33 cellular contexts compared by ENCODE assay signal in genomic region chr1:182803846-182804245, GRCh38.
"Had no signal": no experiment of that assay in that cellular context is flagged by ENCODE, and none has a peak within 500 bp of the region (broad histone marks: within the 10 kb centered on the region; RNA-seq: fewer than 3 reads in every experiment).

No MANE protein-coding gene starts in this region.

- ATAC-seq: activated CD4-positive, CD25-positive, alpha-beta regulatory T cell treated with anti-CD3 and anti-CD28 coated beads, Interleukin-2, amount 50 U/mL, for 24 hours; body of pancreas; left lung; lower lobe of right lung; natural killer cell; psoas muscle; stimulated activated naive B cell treated with anti-CD40 and anti-IgM and Interleukin-4, amounts not matched to agents 10 μg/mL and 1 μg/mL and 100 μg/mL, for 72 hours had no signal

- H3K9me3 ChIP-seq: adrenal gland, body of pancreas, esophagus muscularis mucosa, left lung, lower lobe of right lung, psoas muscle, sigmoid colon, stomach, tibial nerve had no signal

- H3K4me1 ChIP-seq: adrenal gland, body of pancreas, esophagus muscularis mucosa, left lung, lower lobe of right lung, parathyroid adenoma, psoas muscle, sigmoid colon, stomach, tibial nerve had no signal

- H3K27me3 ChIP-seq: adrenal gland, body of pancreas, esophagus muscularis mucosa, left lung, neural progenitor cell, sigmoid colon, stomach, tibial nerve had no signal

- H3K4me2 ChIP-seq: neural progenitor cell, smooth muscle cell had no signal

- H3K79me2 ChIP-seq: parathyroid adenoma had no signal

- DNase-seq: activated CD4-positive, alpha-beta T cell treated with anti-CD3 and anti-CD28 coated beads for 48 hours; activated CD4-positive, alpha-beta T cell treated with anti-CD3 and anti-CD28 coated beads, Interleukin-2, amount 50 U/mL, for 48 hours; activated CD8-positive, alpha-beta memory T cell treated with anti-CD3 and anti-CD28 coated beads, Interleukin-2, amount 50 U/mL, for 4 hours; activated effector memory CD4-positive, alpha-beta T cell treated with anti-CD3 and anti-CD28 coated beads, Interleukin-2, amount 50 U/mL, for 16 hours; activated naive CD4-positive, alpha-beta T cell treated with anti-CD3 and anti-CD28 coated beads for 36 hours; activated naive CD8-positive, alpha-beta T cell treated with anti-CD3 and anti-CD28 coated beads for 36 hours; activated T-cell treated with anti-CD3 and anti-CD28 coated beads, Interleukin-2, amount 50 U/mL, for 1 hour; adrenal gland; aorta; body of pancreas; central memory CD4-positive, alpha-beta T cell; effector CD8-positive, alpha-beta T cell; foreskin melanocyte; left lung; lower lobe of right lung; mesendoderm; natural killer cell; occipital lobe; psoas muscle; sigmoid colon; stimulated activated CD4-positive, alpha-beta T cell treated with anti-CD3 and anti-CD28 coated beads, Interleukin-1b, Interleukin-23, amount 100 ng/mL, for 48 hours; stimulated activated CD4-positive, alpha-beta T cell treated with anti-CD3 and anti-CD28 coated beads, Interleukin-4, amount 100 ng/mL, for 4 hours; stimulated activated CD8-positive, alpha-beta memory T cell treated with anti-CD3 and anti-CD28 coated beads, Interleukin-4, amount 100 ng/mL, for 48 hours; stimulated activated naive B cell treated with anti-CD40 and anti-IgM and Interleukin-4, amounts not matched to agents 10 μg/mL and 1 μg/mL and 100 μg/mL, for 72 hours; stomach; T1000; WERI-Rb-1 had no signal

- H3K27ac ChIP-seq: adrenal gland, body of pancreas, esophagus muscularis mucosa, left lung, lower lobe of right lung, neural progenitor cell, parathyroid adenoma, psoas muscle, sigmoid colon, stomach, tibial nerve, WERI-Rb-1 had no signal

- H3K36me3 ChIP-seq: adrenal gland, neural progenitor cell, WERI-Rb-1 had no signal

- H3K9ac ChIP-seq: neural progenitor cell, parathyroid adenoma had no signal

- H3K4me3 ChIP-seq: adrenal gland, body of pancreas, esophagus muscularis mucosa, left lung, lower lobe of right lung, neural progenitor cell, psoas muscle, sigmoid colon, smooth muscle cell, stomach, tibial nerve had no signal

- H2AFZ ChIP-seq: neural progenitor cell, parathyroid adenoma had no signal
